ENCODE assay signal across 15 cellular contexts in the genomic region with DNA sequence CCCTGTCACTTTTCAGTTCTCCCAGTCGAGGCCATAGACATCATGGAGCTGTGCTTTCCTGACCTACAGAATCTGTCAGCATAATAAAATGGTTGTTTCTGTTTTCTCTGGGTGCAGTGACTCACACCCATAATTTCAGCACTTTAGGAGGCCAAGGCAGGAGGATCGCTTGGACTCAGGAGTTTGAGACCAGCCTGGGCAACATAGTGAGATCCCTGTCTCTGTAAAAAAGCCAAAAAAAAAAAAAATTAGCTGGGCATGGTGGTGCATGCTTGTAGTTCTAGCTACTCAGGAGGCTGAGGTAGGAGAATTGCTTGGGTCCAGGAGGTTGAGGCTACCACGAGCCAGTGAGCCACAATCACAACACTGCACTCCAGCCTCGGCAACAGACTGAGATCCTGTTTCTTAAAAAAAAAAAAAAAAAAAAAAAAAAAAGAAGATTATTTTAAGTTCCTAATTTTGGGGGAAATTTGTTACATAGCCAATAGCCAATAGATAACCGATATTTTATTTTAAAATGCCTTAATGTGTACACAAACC.
DNase-seq lines count a peak whose midpoint lies in the region; ATAC-seq and TF ChIP-seq lines count a peak whose summit lies in the region.
"Had no signal": no experiment of that assay in that cellular context is flagged by ENCODE, and none has a peak within 500 bp of the region (broad histone marks: within the 10 kb centered on the region; RNA-seq: fewer than 3 reads in every experiment).

No MANE protein-coding gene starts in this region.

- no peaks in the 10 kb centered on the region for H3K79me2 ChIP-seq in neural progenitor cell (ENCODE audit: low read depth)

- H3K4me1 ChIP-seq in neural progenitor cell, result peaks cover 4% of the 10 kb centered on the region
- H3K4me1 ChIP-seq in spleen, result peaks cover 0 to 60% (median 30%) of the 10 kb centered on the region in 6 donors

- intact Hi-C loops in activated B cell treated with CpG ODN at 0.5 μM for 24 hours (cut with micrococcal nuclease), result loop anchor here (2.0 kb wide), 1 partner anchor 207 kb away; no protein-coding TSS in a partner anchor
- intact Hi-C loops in spleen (cut with DNase I; ENCODE audit: low total_unique reads), result no loop called here

- H3K4me2 ChIP-seq in neural progenitor cell, result no peak overlapping the region

- H3K27me3 ChIP-seq in neural progenitor cell, result no peaks in the 10 kb centered on the region
- H3K27me3 ChIP-seq in spleen (replicated peaks in 1 of 7), result no peaks in the 10 kb centered on the region
- H3K27me3 ChIP-seq: BLaER1 had no signal

- ATAC-seq in activated B cell treated with CpG ODN at 0.5 μM for 24 hours (ENCODE audit: low read depth) (no peak), GM18498 (IDR thresholded peaks at IDR 0.05; ENCODE audit: unreplicated experiment) (no peak)

- no peaks in the 10 kb centered on the region for H4K20me1 ChIP-seq in neural progenitor cell (ENCODE audit: low read depth)
- H4K20me1 ChIP-seq: BLaER1 had no signal

- no peak for TF ChIP-seq CTCF in activated B cell treated with CpG ODN at 0.5 μM for 24 hours (IDR thresholded peaks at IDR 0.05)
- no peak for TF ChIP-seq CTCF in neural progenitor cell (IDR thresholded peaks at IDR 0.05)
- no peak for TF ChIP-seq CTCF in spleen (IDR thresholded peaks at IDR 0.05 in 8 of 11, conservative IDR thresholded peaks at IDR 0.05 in 3 of 11)
- TF ChIP-seq CTCF in GM13976 (IDR thresholded peaks at IDR 0.05; ENCODE audit: borderline replicate concordance, control extremely low read depth, extremely low read depth, insufficient read depth, missing control alignments), result no peak

- H3K4me3 ChIP-seq in neural progenitor cell (no peak overlapping the region), spleen (no peak overlapping the region)
- H3K4me3 ChIP-seq: BLaER1 had no signal

- H3F3A ChIP-seq in neural progenitor cell (ENCODE audit: low read depth), result no peaks in the 10 kb centered on the region

- H3K9ac ChIP-seq in neural progenitor cell, result no peak overlapping the region
- H3K9ac ChIP-seq: BLaER1 had no signal

- POLR2A ChIA-PET in activated B cell treated with CpG ODN at 0.5 μM for 24 hours (lab: Charles Lee), result interaction anchor here (0.7 to 2.2 kb wide), 3 partner anchors 181 to 528 kb away, joined by 6 to 12 read pairs (median 9); no protein-coding TSS in a partner anchor

- 80 to 90% (median 88%) methylated on average over 5 of the region's 5 CpGs for WGBS in spleen, 5 donors

- no peak overlapping the region for H2AFZ ChIP-seq in neural progenitor cell (replicated peaks)

- H3K27me3 Mint-ChIP-seq in activated B cell treated with CpG ODN at 0.5 μM for 24 hours (no peaks in the 10 kb centered on the region), neural progenitor cell (ENCODE audit: insufficient read depth, low read depth) (peaks cover 8% of the 10 kb centered on the region)

- H3K4me1 Mint-ChIP-seq in activated B cell treated with CpG ODN at 0.5 μM for 24 hours (peaks cover 46% of the 10 kb centered on the region), neural progenitor cell (peaks cover 9% of the 10 kb centered on the region)

- no peak for TF ChIP-seq POLR2A in spleen (IDR thresholded peaks at IDR 0.05)

- CTCF ChIA-PET in activated B cell treated with CpG ODN at 0.5 μM for 24 hours (lab: Charles Lee), result interaction anchor here (0.5 kb wide), 1 partner anchor 793 kb away, joined by 3 read pairs; no protein-coding TSS in a partner anchor

- no peak overlapping the region for H3K27ac ChIP-seq in neural progenitor cell
- peak overlapping the region in 5 of 8 donors; percentile 80 to 91 (median 85) for H3K27ac ChIP-seq in spleen
- H3K27ac ChIP-seq: 22Rv1, BLaER1 had no signal

- peak overlapping the region; percentile 84 for H3K27ac Mint-ChIP-seq in activated B cell treated with CpG ODN at 0.5 μM for 24 hours
- peak overlapping the region; percentile 7 for H3K27ac Mint-ChIP-seq in neural progenitor cell
- H3K27ac Mint-ChIP-seq: CD4-positive, alpha-beta memory T cell; H9 had no signal

- H3K9me3 ChIP-seq in neural progenitor cell (ENCODE audit: low read depth), result no peaks in the 10 kb centered on the region
- H3K9me3 ChIP-seq in spleen, result peaks cover 0 to 4% (median 0%) of the 10 kb centered on the region in 8 donors
- H3K9me3 ChIP-seq: BLaER1 had no signal

- H3K4me3 Mint-ChIP-seq in activated B cell treated with CpG ODN at 0.5 μM for 24 hours (no peak overlapping the region), neural progenitor cell (no peak overlapping the region)
- H3K4me3 Mint-ChIP-seq: H9 had no signal

- H3K36me3 ChIP-seq in neural progenitor cell, result no peaks in the 10 kb centered on the region
- no peaks in the 10 kb centered on the region for H3K36me3 ChIP-seq in spleen
- H3K36me3 ChIP-seq: BLaER1 had no signal

- in situ Hi-C loops in GM13976 (cut with MboI; ENCODE audit: low sequenced_read_pairs, unreplicated experiment), result loop anchor here (25.0 kb wide), 1 partner anchor 518 kb away; no protein-coding TSS in a partner anchor

- H3K36me3 Mint-ChIP-seq in activated B cell treated with CpG ODN at 0.5 μM for 24 hours (ENCODE audit: low read depth) (no peaks in the 10 kb centered on the region), neural progenitor cell (peaks cover 5% of the 10 kb centered on the region)
- H3K36me3 Mint-ChIP-seq: CD4-positive, alpha-beta memory T cell had no signal

- H3K9me3 Mint-ChIP-seq in activated B cell treated with CpG ODN at 0.5 μM for 24 hours (peaks cover 3% of the 10 kb centered on the region), neural progenitor cell (peaks cover 3% of the 10 kb centered on the region)

- DNase-seq in activated CD8-positive, alpha-beta memory T cell treated with anti-CD3 and anti-CD28 coated beads for 24 hours, result peak; percentile 15
- no peak for DNase-seq in activated CD8-positive, alpha-beta memory T cell treated with anti-CD3 and anti-CD28 coated beads, Interleukin-2, amount 50 U/mL, for 48 hours
- DNase-seq in activated B cell treated with CpG ODN at 0.5 μM for 24 hours, result no peak
- DNase-seq in neural progenitor cell (ENCODE audit: low spot score), result no peak
- no peak for DNase-seq in spleen
- DNase-seq in GM13976 (ENCODE audit: low spot score), result no peak
- DNase-seq in NCI-H1930 (lab: John Stamatoyannopoulos, UW), result no peak
- DNase-seq: CD4-positive, alpha-beta memory T cell; DMS79 treated with DMSO at 0.1 percent for 48 hours; EL; GOT3; H9 had no signal
